ENCODE assay signal across 20 cellular contexts in the genomic region with DNA sequence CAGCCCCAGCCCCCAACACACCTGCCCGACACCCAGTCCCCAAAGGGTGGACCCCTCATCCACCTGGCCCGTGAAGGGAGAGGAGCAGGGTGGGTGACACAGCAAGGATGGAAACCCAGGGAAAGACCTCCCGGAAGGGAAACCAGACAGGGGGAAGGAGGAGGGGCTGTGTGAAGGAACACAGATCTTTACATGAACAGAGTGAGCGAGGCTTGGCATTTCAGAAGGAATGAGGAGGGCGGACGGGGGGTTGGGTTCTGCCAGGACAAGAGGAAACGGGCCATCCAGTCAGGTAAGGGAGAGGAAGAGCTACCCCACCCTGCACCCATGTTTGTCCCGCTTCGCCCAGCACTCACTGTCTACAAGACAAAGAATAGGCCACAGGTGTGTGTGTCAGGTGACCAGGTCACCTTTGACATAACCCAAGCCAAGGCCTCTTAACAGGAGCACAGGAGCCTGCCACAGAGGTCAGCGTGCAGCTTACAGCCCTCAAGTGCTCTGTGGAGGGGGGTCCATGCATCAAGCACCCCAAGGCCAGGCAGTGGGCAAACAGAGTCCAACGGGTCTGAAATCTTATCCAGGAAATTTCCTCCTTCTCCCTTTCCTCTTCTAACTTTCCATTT. TPM values are rescaled to one million over a fixed set of nuclear protein-coding genes. Genes with fewer than 3 reads are reported as not detected.
DNase-seq lines count a peak whose midpoint lies in the region; ATAC-seq, FAIRE-seq and TF ChIP-seq lines count a peak whose summit lies in the region.
"Had no signal": no experiment of that assay in that cellular context is flagged by ENCODE, and none has a peak within 500 bp of the region (broad histone marks: within the 10 kb centered on the region; RNA-seq: fewer than 3 reads in every experiment).

No MANE protein-coding gene starts in this region.

- H3K23ac ChIP-seq in H1 (ENCODE audit: insufficient read length) = no peak overlapping the region

- no peaks in the 10 kb centered on the region for H3K27me3 Mint-ChIP-seq in stimulated activated naive CD8-positive, alpha-beta T cell treated with anti-CD3 and anti-CD28 coated beads, Interleukin-15, amount 100 ng/mL, for 72 hours
- H3K27me3 Mint-ChIP-seq in osteocyte (ENCODE audit: unreplicated experiment) = no peaks in the 10 kb centered on the region
- H3K27me3 Mint-ChIP-seq: B cell; CD4-positive, alpha-beta memory T cell had no signal

- peaks cover 0 to 2% (median 0%) of the 10 kb centered on the region in 4 experiments; a peak in 2 of 8 replicates for H3K36me3 ChIP-seq in H1 (ENCODE audit: control insufficient read depth in 2 of 4, insufficient read depth in 4 of 4, low read length in 3 of 4)

- DNase-seq in stimulated activated naive CD8-positive, alpha-beta T cell treated with anti-CD3 and anti-CD28 coated beads, Interleukin-15, amount 100 ng/mL, for 72 hours = no peak
- DNase-seq in stimulated activated naive CD8-positive, alpha-beta T cell treated with anti-CD3 and anti-CD28 coated beads, Interleukin-15, Interleukin-2, amounts not matched to agents 100 U/mL and 50 U/mL, for 24 hours = no peak
- DNase-seq in H1 (ENCODE audit: low read depth in 1 of 2, low spot score in 2 of 2) = no peak
- no peak for DNase-seq in osteocyte (ENCODE audit: extremely low spot score, unreplicated experiment)
- DNase-seq in DMS79 treated with DMSO at 0.1 percent for 48 hours (lab: John Stamatoyannopoulos, UW) = no peak
- no peak for DNase-seq in NCI-H2029 (lab: John Stamatoyannopoulos, UW)
- DNase-seq in stimulated activated CD4-positive, alpha-beta T cell treated with anti-CD3 and anti-CD28 coated beads, Interleukin-2, amount 100 ng/mL, for 48 hours = no peak
- DNase-seq: Calu3; CD4-positive, alpha-beta memory T cell; KG1; NCI-H1048; NCI-H1436 treated with DMSO at 0.1 percent for 48 hours; NCI-H2081; NCI-H510A; NCI-H774 had no signal

- no peak overlapping the region for H3K56ac ChIP-seq in H1 (replicated peaks; ENCODE audit: insufficient read length, low read depth, low read length)

- no peak overlapping the region for H2BK120ac ChIP-seq in H1 (replicated peaks; ENCODE audit: low read depth, low read length)

- no peaks in the 10 kb centered on the region for H3K23me2 ChIP-seq in H1 (ENCODE audit: low read depth, low read length)

- H3K79me2 ChIP-seq in H1 (ENCODE audit: control insufficient read depth in 1 of 2, insufficient read depth in 2 of 2, low read length in 2 of 2) = no peaks in the 10 kb centered on the region

- H4K91ac ChIP-seq in H1 (replicated peaks; ENCODE audit: insufficient read length, low read length) = peak overlapping the region; percentile 52

- H3K27me3 ChIP-seq in H1 (replicated peaks in 1 of 4; ENCODE audit: control insufficient read depth in 3 of 4, extremely low read depth in 1 of 4, insufficient read depth in 3 of 4, low read length in 3 of 4) = no peaks in the 10 kb centered on the region

- no peak overlapping the region for H2AFZ ChIP-seq in H1 (ENCODE audit: low read length)

- no peak for TF ChIP-seq EP300 in H1 (IDR thresholded peaks at IDR 0.05; ENCODE audit: borderline replicate concordance in 1 of 2, low read depth in 2 of 2, low read length in 2 of 2)

- CTCF ChIA-PET in H1 (lab: Charles Lee; ENCODE audit: partially characterized antibody) = interaction anchor here (0.6 to 1.8 kb wide), 4 partner anchors 15 to 211 kb away, joined by 3 read pairs; no protein-coding TSS in a partner anchor

- H3K36me3 Mint-ChIP-seq in osteocyte (ENCODE audit: unreplicated experiment) = peaks cover 10% of the 10 kb centered on the region

- no peaks in the 10 kb centered on the region for H3K79me1 ChIP-seq in H1 (ENCODE audit: low read depth, low read length)

- no peaks in the 10 kb centered on the region for H3K9me3 ChIP-seq in H1 (ENCODE audit: insufficient read depth in 2 of 2, low read depth in 1 of 2, low read length in 1 of 2)

- no peak overlapping the region for H3K9ac ChIP-seq in H1 (replicated peaks in 1 of 4; ENCODE audit: extremely low read depth in 1 of 4, low read depth in 3 of 4, low read length in 3 of 4)

- H3K18ac ChIP-seq in H1 (ENCODE audit: extremely low read depth, low read length) = peak overlapping the region; percentile 51

- no peaks in the 10 kb centered on the region for H3K9me3 Mint-ChIP-seq in stimulated activated naive CD8-positive, alpha-beta T cell treated with anti-CD3 and anti-CD28 coated beads, Interleukin-15, amount 100 ng/mL, for 72 hours
- no peaks in the 10 kb centered on the region for H3K9me3 Mint-ChIP-seq in osteocyte (ENCODE audit: unreplicated experiment)
- H3K9me3 Mint-ChIP-seq: CD4-positive, alpha-beta memory T cell had no signal

- H3K4ac ChIP-seq in H1 (replicated peaks; ENCODE audit: insufficient read length, low read depth, low read length) = peak overlapping the region; percentile 39

- no peak overlapping the region for H3K4me3 ChIP-seq in H1 (ENCODE audit: extremely low read depth in 1 of 4, insufficient read depth in 2 of 4, low read depth in 3 of 4, low read length in 4 of 4)
- H3K4me3 ChIP-seq: SK-N-MC had no signal

- no peak for ATAC-seq in stimulated activated naive CD8-positive, alpha-beta T cell treated with anti-CD3 and anti-CD28 coated beads, Interleukin-15, amount 100 ng/mL, for 72 hours
- no peak for ATAC-seq in stimulated activated naive CD8-positive, alpha-beta T cell treated with anti-CD3 and anti-CD28 coated beads, Interleukin-15, Interleukin-2, amounts not matched to agents 100 U/mL and 50 U/mL, for 24 hours
- ATAC-seq in HG03378 (IDR thresholded peaks at IDR 0.05; ENCODE audit: unreplicated experiment) = no peak
- ATAC-seq: Panc1 had no signal

- H2BK20ac ChIP-seq in H1 (ENCODE audit: low read length) = 0 out of 2 replicates have a peak overlapping the region, but pooled peaks have one; percentile 48

- H3K27ac Mint-ChIP-seq in stimulated activated naive CD8-positive, alpha-beta T cell treated with anti-CD3 and anti-CD28 coated beads, Interleukin-15, amount 100 ng/mL, for 72 hours = peak overlapping the region; percentile 36 to 54
- peak overlapping the region; percentile 38 for H3K27ac Mint-ChIP-seq in osteocyte (ENCODE audit: unreplicated experiment)
- H3K27ac Mint-ChIP-seq: B cell; CD4-positive, alpha-beta memory T cell had no signal

- 84% methylated on average over 11 of the region's 11 CpGs; no CpG with 5 or more reads in 1 of the 2 experiments for WGBS in H1 (ENCODE audit: extremely low coverage in 1 of 2, insufficient coverage in 1 of 2, insufficient read length in 1 of 2, insufficient replicate concordance in 2 of 2, low coverage in 1 of 2, low lambda C conversion rate in 2 of 2, missing lambda C conversion rate in 1 of 2), 2 experiments

- H3K4me2 ChIP-seq in H1 (ENCODE audit: insufficient read depth in 1 of 2, low read depth in 2 of 2, low read length in 2 of 2) = peak overlapping the region in 1 of 2 experiments; percentile 18; a peak in 1 of 4 replicates

- H4K20me1 ChIP-seq in H1 (replicated peaks in 1 of 2; ENCODE audit: control insufficient read depth in 1 of 2, insufficient read depth in 2 of 2, low read length in 2 of 2) = no peaks in the 10 kb centered on the region

- H4K8ac ChIP-seq in H1 (ENCODE audit: extremely low read depth, insufficient read depth, low read length) = peak overlapping the region; percentile 36; the same call in 1 of the 2 replicates

- peaks cover 66% of the 10 kb centered on the region for H3K4me1 Mint-ChIP-seq in stimulated activated naive CD8-positive, alpha-beta T cell treated with anti-CD3 and anti-CD28 coated beads, Interleukin-15, amount 100 ng/mL, for 72 hours
- H3K4me1 Mint-ChIP-seq in osteocyte (ENCODE audit: unreplicated experiment) = peaks cover 41% of the 10 kb centered on the region

- no peak overlapping the region for H3K27ac ChIP-seq in H1 (ENCODE audit: low read depth, low read length)
- H3K27ac ChIP-seq: 22Rv1, SK-N-MC had no signal

- no peak for TF ChIP-seq POLR2A in H1 (IDR thresholded peaks at IDR 0.05; ENCODE audit: control extremely low read depth in 1 of 2, low read depth in 2 of 2, low read length in 2 of 2)

- H2BK12ac ChIP-seq in H1 (ENCODE audit: low read depth, low read length) = peak overlapping the region; percentile 87

- H2BK5ac ChIP-seq in H1 (ENCODE audit: low read depth, low read length) = peak overlapping the region; percentile 71; the same call in 1 of the 2 replicates

- peak overlapping the region in 1 of 2 donors; percentile 11 for H3K4me3 Mint-ChIP-seq in stimulated activated naive CD8-positive, alpha-beta T cell treated with anti-CD3 and anti-CD28 coated beads, Interleukin-15, amount 100 ng/mL, for 72 hours
- H3K4me3 Mint-ChIP-seq in osteocyte (ENCODE audit: unreplicated experiment) = no peak overlapping the region
- H3K4me3 Mint-ChIP-seq: B cell; CD4-positive, alpha-beta memory T cell had no signal

- TF ChIP-seq CTCF in H1 (IDR thresholded peaks at IDR 0.05; ENCODE audit: control extremely low read depth in 1 of 3, insufficient read depth in 1 of 3, low read depth in 1 of 3, low read length in 3 of 3) = no peak
- TF ChIP-seq CTCF in osteocyte (IDR thresholded peaks at IDR 0.05) = no peak

- POLR2A ChIA-PET in H1 (lab: Charles Lee; ENCODE audit: partially characterized antibody) = interaction anchor here (2.8 kb wide), 1 partner anchor 17 kb away, joined by 10 read pairs; the partner anchor contains the start of gene PRDM15

- H4K5ac ChIP-seq in H1 (ENCODE audit: insufficient read length, low read depth, low read length) = no peak overlapping the region

- no peak overlapping the region for H2BK15ac ChIP-seq in H1 (ENCODE audit: low read length)

- H2AK5ac ChIP-seq in H1 (ENCODE audit: low read depth, low read length) = no peak overlapping the region

- no peak for FAIRE-seq in H1 (lab: Jason Lieb, UNC)

- H3K4me1 ChIP-seq in H1 (replicated peaks in 1 of 4; ENCODE audit: control insufficient read depth in 3 of 4, insufficient read depth in 4 of 4, low read length in 3 of 4) = peaks cover 4 to 23% (median 19%) of the 10 kb centered on the region in 4 experiments

- TF ChIP-seq RAD21 in H1 (IDR thresholded peaks at IDR 0.05 in 1 of 2, conservative IDR thresholded peaks at IDR 0.05 in 1 of 2; ENCODE audit: low read depth in 2 of 2, low read length in 2 of 2) = no peak

- H3K14ac ChIP-seq in H1 (ENCODE audit: insufficient read length) = no peak overlapping the region

RNA-seq across cellular contexts. Expression of gene PRDM15, which starts 18.0 kb away (rescaled TPM):
- 10.5 TPM in 2 replicates for total RNA-seq in H1 (2021; fragmentation: NEBNext Ultra II Directional; extraction: Animal tissue kit (Norgen Biotek cat#: 25700))
- 9.7 and 11.5 TPM in 2 replicates for polyA plus RNA-seq in H1 (2011; rRNA removed)
- 8.9 TPM for polyA plus RNA-seq in H1 (2011; cell fraction: cytosol; rRNA removed)
- polyA plus RNA-seq in H1 (2011; cell fraction: nucleus; rRNA removed) = 32.0 TPM
- 7.7 to 9.1 TPM (median 8.6 TPM) in 4 replicates for polyA plus RNA-seq in H1 (2012, experiment 1 of 2)
- 0.76 TPM for polyA plus RNA-seq in H1 (2012, experiment 2 of 2)
- 4.3 TPM for polyA plus RNA-seq in H1 (2013, experiment 1 of 2)
- 4.1 TPM for polyA plus RNA-seq in H1 (2013, experiment 2 of 2)
- polyA minus RNA-seq in H1 (2011; rRNA and poly(A)+ RNA removed) = 34.3 and 35.1 TPM in 2 replicates
- polyA minus RNA-seq in H1 (2011; cell fraction: cytosol; rRNA and poly(A)+ RNA removed) = 8.6 TPM
- 22.0 TPM for polyA minus RNA-seq in H1 (2011; cell fraction: nucleus; rRNA and poly(A)+ RNA removed)
- 6.6 and 11.4 TPM in 2 replicates for total RNA-seq in osteocyte

RNA-seq across cellular contexts. Expression of gene C2CD2, which starts 56.7 kb away (rescaled TPM):
- 12.4 and 13.0 TPM in 2 replicates for total RNA-seq in H1 (2021; fragmentation: NEBNext Ultra II Directional; extraction: Animal tissue kit (Norgen Biotek cat#: 25700))
- polyA plus RNA-seq in H1 (2011; rRNA removed) = 10.4 and 10.7 TPM in 2 replicates
- 11.0 TPM for polyA plus RNA-seq in H1 (2011; cell fraction: cytosol; rRNA removed)
- 13.4 TPM for polyA plus RNA-seq in H1 (2011; cell fraction: nucleus; rRNA removed)
- polyA plus RNA-seq in H1 (2012, experiment 1 of 2) = 9.3 to 12.8 TPM (median 10.8 TPM) in 4 replicates
- 1.4 TPM for polyA plus RNA-seq in H1 (2012, experiment 2 of 2)
- 6.7 TPM for polyA plus RNA-seq in H1 (2013, experiment 1 of 2)
- 7.0 TPM for polyA plus RNA-seq in H1 (2013, experiment 2 of 2)
- polyA minus RNA-seq in H1 (2011; rRNA and poly(A)+ RNA removed) = 47.7 and 67.1 TPM in 2 replicates
- 19.1 TPM for polyA minus RNA-seq in H1 (2011; cell fraction: cytosol; rRNA and poly(A)+ RNA removed)
- polyA minus RNA-seq in H1 (2011; cell fraction: nucleus; rRNA and poly(A)+ RNA removed) = 19.0 TPM
- 13.1 and 19.4 TPM in 2 replicates for total RNA-seq in osteocyte
